ENCODE assay signal across 13 cellular contexts in genomic region chr6:36033144-36033543, GRCh38. TPM values are rescaled to one million over a fixed set of nuclear protein-coding genes. Genes with fewer than 3 reads are reported as not detected.
DNase-seq lines count a peak whose midpoint lies in the region; ATAC-seq, FAIRE-seq and TF ChIP-seq lines count a peak whose summit lies in the region.
"Not testable (repeated sequence)": the region's sequence is repeated elsewhere in the genome, so short reads cannot be mapped to it uniquely, and the experiment has no call there.
"Had no signal": no experiment of that assay in that cellular context is flagged by ENCODE, and none has a peak within 500 bp of the region (broad histone marks: within the 10 kb centered on the region; RNA-seq: fewer than 3 reads in every experiment).

No MANE protein-coding gene starts in this region.

- DNase-seq in CD4-positive, CD25-positive, alpha-beta regulatory T cell; activated T-cell treated with anti-CD3 and anti-CD28 coated beads, Interleukin-2, amount 50 U/mL, for 4 hours; GM12878 (ENCODE audit: low read depth, low spot score); immature natural killer cell; naive thymus-derived CD8-positive, alpha-beta T cell; gastrocnemius medialis: not testable (repeated sequence)

- not testable (repeated sequence) for TF ChIP-seq RAD21 in GM12878 (IDR thresholded peaks at IDR 0.05; ENCODE audit: insufficient read depth, low read depth, low read length)

- H4K20me1 ChIP-seq in Loucy (ENCODE audit: insufficient read depth, low read length, poor library complexity, severe bottlenecking), result peaks cover 96% of the 10 kb centered on the region
- H4K20me1 ChIP-seq in GM12878 (ENCODE audit: control insufficient read depth, insufficient read depth), result not testable (repeated sequence)

- FAIRE-seq in GM12878 (lab: Jason Lieb, UNC), result not testable (repeated sequence)

- H3K36me3 ChIP-seq in CD4-positive, CD25-positive, alpha-beta regulatory T cell (ENCODE audit: control insufficient read depth, insufficient read depth, low read length); Loucy (ENCODE audit: insufficient read depth, low read length); GM12878 (ENCODE audit: control insufficient read depth in 2 of 2, insufficient read depth in 2 of 2, low read length in 1 of 2); gastrocnemius medialis; subcutaneous abdominal adipose tissue (ENCODE audit: control insufficient read depth in 5 of 5, insufficient read depth in 5 of 5, low read length in 5 of 5): not testable (repeated sequence)

- peak overlapping the region; percentile 100 for H3K9ac ChIP-seq in Loucy (ENCODE audit: low read depth, low read length, poor library complexity, severe bottlenecking)
- not testable (repeated sequence) for H3K9ac ChIP-seq in GM12878 (ENCODE audit: control insufficient read depth, insufficient read depth, low read length); subcutaneous abdominal adipose tissue (ENCODE audit: low read length in 5 of 5)

- H3K9me3 ChIP-seq in CD4-positive, CD25-positive, alpha-beta regulatory T cell (ENCODE audit: control insufficient read depth in 2 of 2, low read length in 2 of 2); Loucy (ENCODE audit: insufficient read depth, low read depth, low read length); GM12878 (replicated peaks; ENCODE audit: control insufficient read depth, insufficient read depth, low read length); gastrocnemius medialis; subcutaneous abdominal adipose tissue (ENCODE audit: control insufficient read depth in 5 of 5, low read length in 5 of 5): not testable (repeated sequence)

- not testable (repeated sequence) for BruUV-seq in GM12878 (replicated peaks; lab: Mats Ljungman, UMichigan)

- peaks cover 10% of the 10 kb centered on the region for H3F3A ChIP-seq in Loucy (ENCODE audit: low read depth)

- not testable (repeated sequence) for TF ChIP-seq POLR2A in GM12878 (IDR thresholded peaks at IDR 0.05; ENCODE audit: low read depth, low read length); gastrocnemius medialis (IDR thresholded peaks at IDR 0.05)

- not testable (repeated sequence) for H3K27me3 Mint-ChIP-seq in CD4-positive, CD25-positive, alpha-beta regulatory T cell; activated T-cell treated with anti-CD3 and anti-CD28 coated beads, Interleukin-2, amount 50 U/mL, for 4 hours (ENCODE audit: low read depth); immature natural killer cell (ENCODE audit: low read depth in 3 of 3); naive thymus-derived CD8-positive, alpha-beta T cell

- not testable (repeated sequence) for H3K27me3 ChIP-seq in CD4-positive, CD25-positive, alpha-beta regulatory T cell (ENCODE audit: control insufficient read depth, insufficient read depth, low read length); Loucy (ENCODE audit: insufficient read depth, low read length, poor library complexity, severe bottlenecking); GM12878 (replicated peaks in 1 of 2; ENCODE audit: control insufficient read depth in 2 of 2, insufficient read depth in 2 of 2, low read length in 1 of 2); gastrocnemius medialis; subcutaneous abdominal adipose tissue (ENCODE audit: control insufficient read depth in 5 of 5, insufficient read depth in 4 of 5, low read length in 5 of 5)

- not testable (repeated sequence) for H3K27ac ChIP-seq in CD4-positive, CD25-positive, alpha-beta regulatory T cell (ENCODE audit: insufficient read depth, low read length, poor library complexity, severe bottlenecking)
- H3K27ac ChIP-seq in GM12878 (ENCODE audit: control insufficient read depth, insufficient read depth), result peak overlapping the region; percentile 27
- peak overlapping the region in 3 of 4 donors; percentile 4 to 33 (median 8) for H3K27ac ChIP-seq in gastrocnemius medialis
- H3K27ac ChIP-seq in subcutaneous abdominal adipose tissue (ENCODE audit: low read depth, low read length), result peak overlapping the region; percentile 25

- SMC1A ChIA-PET in GM12878 (lab: Charles Lee; ENCODE audit: uncharacterized antibody, unreplicated experiment), result interaction anchor here (0.6 to 2.4 kb wide), 11 partner anchors 13 to 662 kb away, joined by 3 to 17 read pairs (median 3); no protein-coding TSS in a partner anchor

- peaks cover 36 to 75% (median 54%) of the 10 kb centered on the region in 4 donors for H3K4me1 Mint-ChIP-seq in CD4-positive, CD25-positive, alpha-beta regulatory T cell
- H3K4me1 Mint-ChIP-seq in activated T-cell treated with anti-CD3 and anti-CD28 coated beads, Interleukin-2, amount 50 U/mL, for 4 hours (ENCODE audit: low read depth), result peaks cover 70% of the 10 kb centered on the region
- peaks cover 72 to 89% of the 10 kb centered on the region in 2 donors for H3K4me1 Mint-ChIP-seq in immature natural killer cell
- H3K4me1 Mint-ChIP-seq in naive thymus-derived CD8-positive, alpha-beta T cell, result peaks cover 34 to 75% (median 71%) of the 10 kb centered on the region in 4 donors

- not testable (repeated sequence) for TF ChIP-seq EP300 in GM12878 (IDR thresholded peaks at IDR 0.05; ENCODE audit: borderline replicate concordance in 1 of 2, control insufficient read depth in 1 of 2, low read depth in 2 of 2, low read length in 2 of 2)

- intact Hi-C loops in GM12878 (cut with micrococcal nuclease; ENCODE audit: unreplicated experiment); gastrocnemius medialis (cut with DNase I; ENCODE audit: low total_unique reads): not testable (repeated sequence)

- H3K9me3 Mint-ChIP-seq in CD4-positive, CD25-positive, alpha-beta regulatory T cell; activated T-cell treated with anti-CD3 and anti-CD28 coated beads, Interleukin-2, amount 50 U/mL, for 4 hours; immature natural killer cell; naive thymus-derived CD8-positive, alpha-beta T cell: not testable (repeated sequence)

- in situ Hi-C loops in GM12878 (cut with MboI); gastrocnemius medialis (cut with MboI; ENCODE audit: low sequenced_read_pairs in 4 of 4): not testable (repeated sequence)

- ATAC-seq in CD4-positive, CD25-positive, alpha-beta regulatory T cell (ENCODE audit: low read depth in 2 of 2); activated T-cell treated with anti-CD3 and anti-CD28 coated beads, Interleukin-2, amount 50 U/mL, for 4 hours; GM12878; naive thymus-derived CD8-positive, alpha-beta T cell; gastrocnemius medialis: not testable (repeated sequence)

- H3K36me3 Mint-ChIP-seq in CD4-positive, CD25-positive, alpha-beta regulatory T cell; immature natural killer cell: not testable (repeated sequence)
- peaks cover 11% of the 10 kb centered on the region for H3K36me3 Mint-ChIP-seq in activated T-cell treated with anti-CD3 and anti-CD28 coated beads, Interleukin-2, amount 50 U/mL, for 4 hours (ENCODE audit: insufficient read depth)
- peaks cover 2 to 19% (median 5%) of the 10 kb centered on the region in 3 donors for H3K36me3 Mint-ChIP-seq in naive thymus-derived CD8-positive, alpha-beta T cell

- H3K4me2 ChIP-seq in Loucy (ENCODE audit: low read depth, low read length, poor library complexity, severe bottlenecking) (peak overlapping the region; percentile 85), GM12878 (ENCODE audit: control insufficient read depth, insufficient read depth) (peak overlapping the region; percentile 31)

- peaks cover 65% of the 10 kb centered on the region for H3K4me1 ChIP-seq in CD4-positive, CD25-positive, alpha-beta regulatory T cell (ENCODE audit: control insufficient read depth, insufficient read depth, low read length, poor library complexity, severe bottlenecking)
- H3K4me1 ChIP-seq in Loucy (ENCODE audit: insufficient read depth, low read length, poor library complexity, severe bottlenecking), result peaks cover 53% of the 10 kb centered on the region
- peaks cover 12% of the 10 kb centered on the region for H3K4me1 ChIP-seq in GM12878 (ENCODE audit: control insufficient read depth, insufficient read depth, low read length)
- peaks cover 40 to 57% of the 10 kb centered on the region in 2 donors for H3K4me1 ChIP-seq in gastrocnemius medialis
- H3K4me1 ChIP-seq in subcutaneous abdominal adipose tissue (ENCODE audit: control insufficient read depth in 5 of 5, insufficient read depth in 5 of 5, low read length in 5 of 5), result peaks cover 2 to 59% (median 42%) of the 10 kb centered on the region in 5 donors

- TF ChIP-seq CTCF in Loucy (conservative IDR thresholded peaks at IDR 0.05; ENCODE audit: low read length); GM12878 (IDR thresholded peaks at IDR 0.05 in 2 of 3, conservative IDR thresholded peaks at IDR 0.05 in 1 of 3; ENCODE audit: control insufficient read depth in 2 of 3, extremely low read depth in 1 of 3, insufficient read depth in 1 of 3, low read depth in 3 of 3, low read length in 3 of 3); gastrocnemius medialis (IDR thresholded peaks at IDR 0.05 in 4 of 5, conservative IDR thresholded peaks at IDR 0.05 in 1 of 5): not testable (repeated sequence)

- H3K4me3 Mint-ChIP-seq in CD4-positive, CD25-positive, alpha-beta regulatory T cell, result peak overlapping the region in 3 of 4 donors; percentile 17 to 78 (median 22)
- H3K4me3 Mint-ChIP-seq in activated T-cell treated with anti-CD3 and anti-CD28 coated beads, Interleukin-2, amount 50 U/mL, for 4 hours, result peak overlapping the region; percentile 8
- peak overlapping the region in 3 of 5 donors; percentile 11 to 19 (median 12) for H3K4me3 Mint-ChIP-seq in immature natural killer cell
- H3K4me3 Mint-ChIP-seq in naive thymus-derived CD8-positive, alpha-beta T cell, result peak overlapping the region; percentile 0 to 63 (median 43)

- not testable (repeated sequence) for H2AFZ ChIP-seq in Loucy (ENCODE audit: low read length); GM12878 (ENCODE audit: control insufficient read depth, low read depth, low read length)

- H3K79me2 ChIP-seq in Loucy (ENCODE audit: insufficient read depth, low read length) (peaks cover 100% of the 10 kb centered on the region), GM12878 (ENCODE audit: control insufficient read depth, insufficient read depth, low read length) (peaks cover 95% of the 10 kb centered on the region)

- POLR2A ChIA-PET in GM12878 (lab: Charles Lee), result interaction anchor here (0.6 to 1.5 kb wide), 8 partner anchors 14 to 1360 kb away, joined by 3 to 6 read pairs (median 4); no protein-coding TSS in a partner anchor
- POLR2A ChIA-PET in naive thymus-derived CD8-positive, alpha-beta T cell (lab: Charles Lee), result not testable (repeated sequence)

- 75% methylated on average over 9 of the region's 10 CpGs for WGBS in GM12878 (ENCODE audit: insufficient coverage, insufficient replicate concordance, low lambda C conversion rate, missing lambda C conversion rate)

- CTCF ChIA-PET in GM12878 (lab: Yijun Ruan, JAX), result interaction anchor here (1.0 to 4.2 kb wide), 4 partner anchors 8 to 62 kb away, joined by 3 to 44 read pairs (median 6); no protein-coding TSS in a partner anchor

- H3K27ac Mint-ChIP-seq in CD4-positive, CD25-positive, alpha-beta regulatory T cell, result peak overlapping the region in 1 of 3 donors; percentile 52
- H3K27ac Mint-ChIP-seq in immature natural killer cell, result peak overlapping the region in 5 of 6 donors; percentile 30 to 58 (median 54)
- peak overlapping the region in 3 of 10 donors; percentile 7 to 21 (median 21) for H3K27ac Mint-ChIP-seq in naive thymus-derived CD8-positive, alpha-beta T cell

- H3K9me2 ChIP-seq in Loucy (replicated peaks; ENCODE audit: low read depth, low read length), result not testable (repeated sequence)

- RAD21 ChIA-PET in GM12878 (lab: Charles Lee; ENCODE audit: unreplicated experiment), result interaction anchor here (0.6 to 2.3 kb wide), 7 partner anchors 18 to 1670 kb away, joined by 3 to 16 read pairs (median 6); no protein-coding TSS in a partner anchor

- H3K4me3 ChIP-seq in CD4-positive, CD25-positive, alpha-beta regulatory T cell (ENCODE audit: low read depth, low read length); gastrocnemius medialis; subcutaneous abdominal adipose tissue (ENCODE audit: low read depth in 1 of 5, low read length in 5 of 5): not testable (repeated sequence)
- peak overlapping the region; percentile 85 for H3K4me3 ChIP-seq in Loucy (ENCODE audit: low read length, poor library complexity, severe bottlenecking)
- H3K4me3 ChIP-seq in GM12878, result peak overlapping the region; percentile 9; the same call in 1 of the 2 replicates

RNA-seq across cellular contexts. Expression of gene MAPK14, which starts 5.5 kb away (rescaled TPM):
- 62.5 TPM for total RNA-seq in CD4-positive, CD25-positive, alpha-beta regulatory T cell
- 10 to 100 TPM; 44.6 to 65.0 (median 53.7) TPM for polyA plus RNA-seq in CD4-positive, CD25-positive, alpha-beta regulatory T cell
- 10 to 100 TPM; 35.7 to 40.9 (median 38.7) TPM for total RNA-seq in activated T-cell treated with anti-CD3 and anti-CD28 coated beads, Interleukin-2, amount 50 U/mL, for 4 hours
- 217 and 244 TPM in 2 replicates for total RNA-seq in GM12878 (2013; cell fraction: nucleolus; rRNA removed)
- total RNA-seq in GM12878 (2014; rRNA removed), result 47.4 and 53.0 TPM in 2 replicates
- 43.6 and 44.4 TPM in 2 replicates for total RNA-seq in GM12878 (2014; rRNA removed; fragmentation: Illumina TruSeq; extraction: Trizol)
- total RNA-seq in GM12878 (2021), result 45.6 and 49.1 TPM in 2 replicates
- polyA plus RNA-seq in GM12878 (2011; ENCODE audit: low read depth), result 15.3 TPM
- polyA plus RNA-seq in GM12878 (2011; rRNA removed), result 59.5 and 67.9 TPM in 2 replicates
- 32.2 and 41.0 TPM in 2 replicates for polyA plus RNA-seq in GM12878 (2011; cell fraction: cytosol; rRNA removed)
- 51.4 and 65.2 TPM in 2 replicates for polyA plus RNA-seq in GM12878 (2011; cell fraction: nucleus; rRNA removed)
- 17.0 and 24.1 TPM in 2 replicates for polyA plus RNA-seq in GM12878 (2012)
- 42.4 and 52.5 TPM in 2 replicates for polyA plus RNA-seq in GM12878 (2014; fragmentation: Illumina TruSeq; extraction: Trizol)
- polyA plus RNA-seq in GM12878 (2014; fragmentation: Nextera tagmentation; extraction: Ambion mirVana), result 10 to 100 TPM; 12.5 to 13.7 TPM
- 33.0 and 39.5 TPM in 2 replicates for polyA plus RNA-seq in GM12878 (2014; rRNA removed)
- polyA plus RNA-seq in GM12878 (2016; fragmentation: Nextera tagmentation; extraction: Ambion mirVana), result 10 to 100 TPM; 37.3 to 44.2 TPM
- polyA minus RNA-seq in GM12878 (2011; rRNA and poly(A)+ RNA removed), result 75.0 and 99.8 TPM in 2 replicates
- 17.0 and 23.2 TPM in 2 replicates for polyA minus RNA-seq in GM12878 (2011; cell fraction: cytosol; rRNA and poly(A)+ RNA removed)
- polyA minus RNA-seq in GM12878 (2011; cell fraction: nucleus; rRNA and poly(A)+ RNA removed), result 50.7 and 98.0 TPM in 2 replicates
- polyA plus RNA-seq in immature natural killer cell, result 10 to 100 TPM; 34.4 to 71.8 (median 44.6) TPM
- 10 to 100 TPM; 51.5 to 56.5 TPM for total RNA-seq in naive thymus-derived CD8-positive, alpha-beta T cell
- 10 to 100 TPM; 38.1 to 52.9 (median 39.6) TPM for polyA plus RNA-seq in naive thymus-derived CD8-positive, alpha-beta T cell
- 10 to 100 TPM; 37.6 to 42.4 (median 40.2) TPM for total RNA-seq in gastrocnemius medialis

RNA-seq across cellular contexts. Expression of gene SLC26A8, which starts 8.7 kb away (rescaled TPM):
- total RNA-seq in CD4-positive, CD25-positive, alpha-beta regulatory T cell, result not detected
- not detected for polyA plus RNA-seq in CD4-positive, CD25-positive, alpha-beta regulatory T cell
- total RNA-seq in activated T-cell treated with anti-CD3 and anti-CD28 coated beads, Interleukin-2, amount 50 U/mL, for 4 hours, result not detected
- total RNA-seq in GM12878 (2013; cell fraction: nucleolus; rRNA removed), result not detected in 2 replicates
- total RNA-seq in GM12878 (2014; rRNA removed), result 0.44 and 0.85 TPM in 2 replicates
- 0.05 and 0.09 TPM in 2 replicates for total RNA-seq in GM12878 (2014; rRNA removed; fragmentation: Illumina TruSeq; extraction: Trizol)
- total RNA-seq in GM12878 (2021), result 0.35 TPM in 1 of 2 replicates, not detected in the other
- not detected for polyA plus RNA-seq in GM12878 (2011; ENCODE audit: low read depth)
- polyA plus RNA-seq in GM12878 (2011; rRNA removed), result not detected in 2 replicates
- not detected in 2 replicates for polyA plus RNA-seq in GM12878 (2011; cell fraction: cytosol; rRNA removed)
- 0.06 TPM in 1 of 2 replicates, not detected in the other for polyA plus RNA-seq in GM12878 (2011; cell fraction: nucleus; rRNA removed)
- not detected in 2 replicates for polyA plus RNA-seq in GM12878 (2012)
- 0.32 and 1.1 TPM in 2 replicates for polyA plus RNA-seq in GM12878 (2014; fragmentation: Illumina TruSeq; extraction: Trizol)
- under 1 TPM; 0.14 to 0.18 TPM for polyA plus RNA-seq in GM12878 (2014; fragmentation: Nextera tagmentation; extraction: Ambion mirVana)
- 0.22 and 0.26 TPM in 2 replicates for polyA plus RNA-seq in GM12878 (2014; rRNA removed)
- under 1 TPM; 0.28 to 0.95 TPM for polyA plus RNA-seq in GM12878 (2016; fragmentation: Nextera tagmentation; extraction: Ambion mirVana)
- not detected in 2 replicates for polyA minus RNA-seq in GM12878 (2011; rRNA and poly(A)+ RNA removed)
- polyA minus RNA-seq in GM12878 (2011; cell fraction: cytosol; rRNA and poly(A)+ RNA removed), result not detected in 2 replicates
- polyA minus RNA-seq in GM12878 (2011; cell fraction: nucleus; rRNA and poly(A)+ RNA removed), result not detected in 2 replicates
- polyA plus RNA-seq in immature natural killer cell, result not detected
- not detected for total RNA-seq in naive thymus-derived CD8-positive, alpha-beta T cell
- not detected for polyA plus RNA-seq in naive thymus-derived CD8-positive, alpha-beta T cell
- under 1 TPM in 1 of 4 donors, not detected in 3; 0.11 TPM for total RNA-seq in gastrocnemius medialis
- total RNA-seq: CD8-positive, alpha-beta T cell; HFFc6 had no signal
- polyA plus RNA-seq: A549, AG04450, BJ had no signal
